In the genomic region with DNA sequence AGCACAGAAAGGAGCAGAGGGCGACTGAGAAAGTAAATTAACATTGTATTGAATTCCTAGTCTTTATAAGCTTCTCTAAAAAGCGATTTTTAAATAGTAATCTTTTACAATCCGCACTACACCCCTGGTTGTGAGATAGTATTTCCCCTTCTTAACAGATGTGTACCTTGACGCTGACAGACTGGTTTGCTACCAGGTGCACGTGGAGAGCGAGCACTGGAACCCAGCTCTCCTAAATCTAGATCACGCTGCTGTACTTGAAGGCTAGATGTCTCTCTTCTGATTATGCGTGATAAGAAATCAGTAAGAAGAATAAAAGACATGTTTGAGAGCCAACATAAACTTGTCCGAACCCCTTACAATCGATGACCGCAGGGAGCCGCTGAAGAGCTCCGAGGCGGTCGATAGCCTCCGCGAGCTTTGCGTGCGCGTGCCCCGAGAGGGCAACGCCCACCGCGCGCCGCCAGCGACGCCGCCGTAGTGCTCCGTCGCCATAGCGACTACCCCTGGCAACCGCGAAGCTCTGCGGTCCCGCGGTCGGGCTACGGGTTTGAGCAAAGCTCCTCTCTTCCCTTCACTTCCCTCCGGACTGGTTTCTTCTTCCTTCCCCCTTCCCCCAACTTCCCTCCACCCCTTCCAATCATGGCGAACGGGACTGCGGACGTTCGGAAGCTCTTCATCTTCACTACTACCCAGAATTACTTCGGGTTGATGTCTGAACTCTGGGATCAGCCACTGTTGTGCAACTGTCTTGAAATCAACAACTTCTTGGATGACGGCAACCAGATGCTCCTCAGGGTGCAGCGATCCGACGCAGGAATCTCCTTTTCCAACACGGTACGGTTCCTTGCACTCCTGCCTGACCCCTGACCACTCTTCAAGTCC, we compare ENCODE assay signal across 8 cellular contexts. TPM values are rescaled to one million over a fixed set of nuclear protein-coding genes. Genes with fewer than 3 reads are reported as not detected.
DNase-seq lines count a peak whose midpoint lies in the region; FAIRE-seq and TF ChIP-seq lines count a peak whose summit lies in the region.

A gene with protein sequence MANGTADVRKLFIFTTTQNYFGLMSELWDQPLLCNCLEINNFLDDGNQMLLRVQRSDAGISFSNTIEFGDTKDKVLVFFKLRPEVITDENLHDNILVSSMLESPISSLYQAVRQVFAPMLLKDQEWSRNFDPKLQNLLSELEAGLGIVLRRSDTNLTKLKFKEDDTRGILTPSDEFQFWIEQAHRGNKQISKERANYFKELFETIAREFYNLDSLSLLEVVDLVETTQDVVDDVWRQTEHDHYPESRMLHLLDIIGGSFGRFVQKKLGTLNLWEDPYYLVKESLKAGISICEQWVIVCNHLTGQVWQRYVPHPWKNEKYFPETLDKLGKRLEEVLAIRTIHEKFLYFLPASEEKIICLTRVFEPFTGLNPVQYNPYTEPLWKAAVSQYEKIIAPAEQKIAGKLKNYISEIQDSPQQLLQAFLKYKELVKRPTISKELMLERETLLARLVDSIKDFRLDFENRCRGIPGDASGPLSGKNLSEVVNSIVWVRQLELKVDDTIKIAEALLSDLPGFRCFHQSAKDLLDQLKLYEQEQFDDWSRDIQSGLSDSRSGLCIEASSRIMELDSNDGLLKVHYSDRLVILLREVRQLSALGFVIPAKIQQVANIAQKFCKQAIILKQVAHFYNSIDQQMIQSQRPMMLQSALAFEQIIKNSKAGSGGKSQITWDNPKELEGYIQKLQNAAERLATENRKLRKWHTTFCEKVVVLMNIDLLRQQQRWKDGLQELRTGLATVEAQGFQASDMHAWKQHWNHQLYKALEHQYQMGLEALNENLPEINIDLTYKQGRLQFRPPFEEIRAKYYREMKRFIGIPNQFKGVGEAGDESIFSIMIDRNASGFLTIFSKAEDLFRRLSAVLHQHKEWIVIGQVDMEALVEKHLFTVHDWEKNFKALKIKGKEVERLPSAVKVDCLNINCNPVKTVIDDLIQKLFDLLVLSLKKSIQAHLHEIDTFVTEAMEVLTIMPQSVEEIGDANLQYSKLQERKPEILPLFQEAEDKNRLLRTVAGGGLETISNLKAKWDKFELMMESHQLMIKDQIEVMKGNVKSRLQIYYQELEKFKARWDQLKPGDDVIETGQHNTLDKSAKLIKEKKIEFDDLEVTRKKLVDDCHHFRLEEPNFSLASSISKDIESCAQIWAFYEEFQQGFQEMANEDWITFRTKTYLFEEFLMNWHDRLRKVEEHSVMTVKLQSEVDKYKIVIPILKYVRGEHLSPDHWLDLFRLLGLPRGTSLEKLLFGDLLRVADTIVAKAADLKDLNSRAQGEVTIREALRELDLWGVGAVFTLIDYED (N-terminal part only) (plus strand): TSS at position 494 of the 885 bp plus-strand sequence. CDS start 149 bp downstream, at position 643.

- TF ChIP-seq CTCF in LNCaP clone FGC (IDR thresholded peaks at IDR 0.05; ENCODE audit: control insufficient read depth, extremely low read depth, insufficient read depth) (peak; percentile 61), neutrophil (IDR thresholded peaks at IDR 0.05) (no peak)

- FAIRE-seq in H54 (lab: Jason Lieb, UNC) = peak; percentile 74
- no peak for FAIRE-seq in frontal cortex (lab: Jason Lieb, UNC)

- H3K4me3 ChIP-seq in LNCaP clone FGC (ENCODE audit: low read depth, low read length) (peak within 1 kb of the TSS; percentile 90), neutrophil (ENCODE audit: low read depth in 1 of 2, low read length in 1 of 2) (peak within 1 kb of the TSS; percentile 65 to 67), subcutaneous abdominal adipose tissue (ENCODE audit: low read depth in 1 of 5, low read length in 5 of 5) (peak within 1 kb of the TSS; percentile 82 to 98 (median 92))

- no peaks in the 10 kb centered on the region for H3K9me3 ChIP-seq in neutrophil
- H3K9me3 ChIP-seq in subcutaneous abdominal adipose tissue (ENCODE audit: control insufficient read depth in 5 of 5, low read length in 5 of 5) = no peaks in the 10 kb centered on the region

- DNase-seq in ELF-1 (ENCODE audit: low read depth, low spot score) (peak; percentile 96), H54 (ENCODE audit: insufficient read length, low spot score) (peak; percentile 61), LNCaP clone FGC (ENCODE audit: low read depth) (peak; percentile 80), SHP77 treated with DMSO at 0.1 percent for 48 hours (lab: John Stamatoyannopoulos, UW) (peak; percentile 80), activated gamma-delta T cell (lab: John Stamatoyannopoulos, UW) (peak; percentile 80), frontal cortex (ENCODE audit: low spot score in 2 of 2) (peak; percentile 70 to 86)

- H3K36me3 ChIP-seq in neutrophil (no peaks in the 10 kb centered on the region), subcutaneous abdominal adipose tissue (ENCODE audit: control insufficient read depth in 5 of 5, insufficient read depth in 5 of 5, low read length in 5 of 5) (no peaks in the 10 kb centered on the region)

- TF ChIP-seq POLR2A in H54 (IDR thresholded peaks at IDR 0.05; ENCODE audit: low read depth, low read length) = no peak

- peaks cover 68% of the 10 kb centered on the region for H3K27me3 ChIP-seq in neutrophil
- H3K27me3 ChIP-seq in subcutaneous abdominal adipose tissue (ENCODE audit: control insufficient read depth in 5 of 5, insufficient read depth in 4 of 5, low read length in 5 of 5) = peaks cover 0 to 4% (median 0%) of the 10 kb centered on the region in 5 donors

- peak within 1 kb of the TSS; percentile 71 to 88 (median 84) for H3K9ac ChIP-seq in subcutaneous abdominal adipose tissue (ENCODE audit: low read length in 5 of 5)

- H3K27ac ChIP-seq in neutrophil (peak within 1 kb of the TSS; percentile 66), subcutaneous abdominal adipose tissue (ENCODE audit: low read depth, low read length) (peak within 1 kb of the TSS; percentile 84)

- H3K4me1 ChIP-seq in neutrophil (ENCODE audit: control insufficient read depth in 1 of 2, insufficient read depth in 1 of 2, low read depth in 1 of 2, low read length in 1 of 2) (peaks cover 8 to 14% of the 10 kb centered on the region in 2 experiments), subcutaneous abdominal adipose tissue (ENCODE audit: control insufficient read depth in 5 of 5, insufficient read depth in 5 of 5, low read length in 5 of 5) (peaks cover 0 to 23% (median 17%) of the 10 kb centered on the region in 5 donors)

RNA-seq across cellular contexts. Expression of the gene that starts here (rescaled TPM):
- total RNA-seq in frontal cortex = 94.2 TPM

Comparison
In these comparisons a context has a peak if more than half of its experiments do, and no peak if none do; other contexts are left out.
1. Peak in every context shown above with its lines: DNase-seq, H3K4me3 ChIP-seq and H3K27ac ChIP-seq.